Comparison of ENCODE assay signal across 9 cellular contexts in genomic region chr14:55131782-55132181, GRCh38. TPM values are rescaled to one million over a fixed set of nuclear protein-coding genes. Genes with fewer than 3 reads are reported as not detected.
DNase-seq lines count a peak whose midpoint lies in the region; ATAC-seq and TF ChIP-seq lines count a peak whose summit lies in the region.
"Had no signal": no experiment of that assay in that cellular context is flagged by ENCODE, and none has a peak within 500 bp of the region (broad histone marks: within the 10 kb centered on the region; RNA-seq: fewer than 3 reads in every experiment).

No MANE protein-coding gene starts in this region.

- H3K27me3 Mint-ChIP-seq in CD4-positive, alpha-beta T cell: peaks cover 46% of the 10 kb centered on the region

- H3K9ac ChIP-seq in skeletal muscle satellite cell (ENCODE audit: low read depth, low read length): no peak overlapping the region

- no peak overlapping the region for H3K27ac Mint-ChIP-seq in CD4-positive, alpha-beta T cell

- peaks cover 6% of the 10 kb centered on the region for H3K4me1 Mint-ChIP-seq in CD4-positive, alpha-beta T cell (ENCODE audit: low read depth)

- H3K4me3 ChIP-seq in GM12865 (ENCODE audit: low read depth, low read length): no peak overlapping the region
- no peak overlapping the region for H3K4me3 ChIP-seq in RWPE2 (ENCODE audit: severe bottlenecking)
- peak overlapping the region; percentile 74 for H3K4me3 ChIP-seq in fibroblast of pulmonary artery (replicated peaks; ENCODE audit: low read depth, low read length)
- H3K4me3 ChIP-seq in skeletal muscle satellite cell (ENCODE audit: low read length): peak overlapping the region; percentile 79
- no peak overlapping the region for H3K4me3 ChIP-seq in BE2C (ENCODE audit: low read depth, low read length)

- H3K4me1 ChIP-seq in RWPE2 (ENCODE audit: insufficient read depth, poor library complexity, severe bottlenecking) (peaks cover 38% of the 10 kb centered on the region), skeletal muscle satellite cell (ENCODE audit: control insufficient read depth, insufficient read depth, low read length) (peaks cover 51% of the 10 kb centered on the region), BE2C (no peaks in the 10 kb centered on the region; the same call in 1 of the 2 replicates)

- no peaks in the 10 kb centered on the region for H3K36me3 Mint-ChIP-seq in CD4-positive, alpha-beta T cell (ENCODE audit: low read depth)

- H3K36me3 ChIP-seq in RWPE2 (ENCODE audit: low read depth) (peaks cover 47% of the 10 kb centered on the region), skeletal muscle satellite cell (ENCODE audit: insufficient read depth, low read length) (peaks cover 8% of the 10 kb centered on the region), BE2C (no peaks in the 10 kb centered on the region)

- TF ChIP-seq CTCF in GM12865 (IDR thresholded peaks at IDR 0.05; ENCODE audit: insufficient read depth, low read depth, low read length, missing control alignments) (no peak), RWPE2 (IDR thresholded peaks at IDR 0.05; ENCODE audit: poor library complexity, severe bottlenecking) (peak; percentile 8), fibroblast of pulmonary artery (IDR thresholded peaks at IDR 0.05; ENCODE audit: low read length, missing control alignments) (peak; percentile 7), BE2C (IDR thresholded peaks at IDR 0.05; ENCODE audit: low read depth, low read length) (no peak)
- TF ChIP-seq CTCF in CD4-positive, alpha-beta T cell (IDR thresholded peaks at IDR 0.05): no peak

- H3K27me3 ChIP-seq in RWPE2 (ENCODE audit: insufficient read depth, poor library complexity, severe bottlenecking) (no peaks in the 10 kb centered on the region), skeletal muscle satellite cell (ENCODE audit: control insufficient read depth, insufficient read depth, low read length) (no peaks in the 10 kb centered on the region), BE2C (peaks cover 9% of the 10 kb centered on the region)
- H3K27me3 ChIP-seq in CD4-positive, alpha-beta T cell (ENCODE audit: control insufficient read depth, insufficient read depth, low read length): peaks cover 16% of the 10 kb centered on the region

- H3K27ac ChIP-seq in RWPE2 (ENCODE audit: poor library complexity, severe bottlenecking): peak overlapping the region; percentile 66
- no peak overlapping the region for H3K27ac ChIP-seq in CD4-positive, alpha-beta T cell (ENCODE audit: low read depth, low read length)

- POLR2A ChIA-PET in CD4-positive, alpha-beta T cell (lab: Charles Lee): no interaction called here

- CTCF ChIA-PET in CD4-positive, alpha-beta T cell (lab: Charles Lee): interaction anchor here (0.6 to 1.5 kb wide), 6 partner anchors 28 to 80 kb away, joined by 3 to 4 read pairs (median 4); partner anchors contain the start of gene MAPK1IP1L

- H3K9me3 Mint-ChIP-seq in CD4-positive, alpha-beta T cell: no peaks in the 10 kb centered on the region

- H3K4me2 ChIP-seq in skeletal muscle satellite cell (ENCODE audit: low read length): peak overlapping the region; percentile 83

- H3K4me3 Mint-ChIP-seq in CD4-positive, alpha-beta T cell: no peak overlapping the region

- peak; percentile 22 for DNase-seq in GM12865 (ENCODE audit: low read depth)
- DNase-seq in RWPE2 (ENCODE audit: low spot score): no peak
- DNase-seq in fibroblast of pulmonary artery (ENCODE audit: low read depth): no peak
- no peak for DNase-seq in BE2C
- no peak for DNase-seq in NCI-H2171 treated with DMSO at 0.1 percent for 48 hours (lab: John Stamatoyannopoulos, UW)
- DNase-seq in CD4-positive, alpha-beta T cell: no peak
- DNase-seq in activated CD4-positive, CD25-positive, alpha-beta regulatory T cell (lab: John Stamatoyannopoulos, UW): no peak
- DNase-seq: activated CD8-positive, alpha-beta memory T cell treated with anti-CD3 and anti-CD28 coated beads, Interleukin-2, amount 50 U/mL, for 4 hours had no signal

- H3K9me3 ChIP-seq in RWPE2 (ENCODE audit: severe bottlenecking) (no peaks in the 10 kb centered on the region), skeletal muscle satellite cell (replicated peaks; ENCODE audit: low read length) (no peaks in the 10 kb centered on the region), BE2C (no peaks in the 10 kb centered on the region)
- no peaks in the 10 kb centered on the region for H3K9me3 ChIP-seq in CD4-positive, alpha-beta T cell (ENCODE audit: control insufficient read depth, low read length)

- intact Hi-C loops in CD4-positive, alpha-beta T cell (cut with DNase I, micrococcal nuclease): no loop called here

- ATAC-seq in RWPE2 (ENCODE audit: low read depth): no peak
- no peak for ATAC-seq in CD4-positive, alpha-beta T cell (ENCODE audit: poor library complexity)

RNA-seq across cellular contexts. Expression of gene LGALS3, which starts 2.7 kb away (rescaled TPM):
- total RNA-seq in skeletal muscle satellite cell (2012; rRNA removed): 183 and 304 TPM in 2 replicates
- polyA plus RNA-seq in BE2C (2012; ENCODE audit: insufficient read depth, insufficient read length, low read depth): 22.8 TPM
- 10 to 100 TPM; 11.7 to 12.1 TPM for total RNA-seq in CD4-positive, alpha-beta T cell

RNA-seq across cellular contexts. Expression of gene DLGAP5, which starts 59.6 kb away (rescaled TPM):
- total RNA-seq in skeletal muscle satellite cell (2012; rRNA removed): 22.1 and 24.7 TPM in 2 replicates
- polyA plus RNA-seq in BE2C (2012; ENCODE audit: insufficient read depth, insufficient read length, low read depth): 1.3 TPM
- total RNA-seq in CD4-positive, alpha-beta T cell: under 1 TPM in 1 of 2 experiments, not detected in 1; 0.25 TPM

Comparison
In these comparisons a context has a peak if more than half of its experiments do, and no peak if none do; other contexts are left out.
1. H3K4me3 ChIP-seq: peak in fibroblast of pulmonary artery (single experiment) and skeletal muscle satellite cell (single experiment); none in GM12865 (single experiment), RWPE2 (single experiment) and BE2C (single experiment).
2. CTCF ChIP-seq: peak in RWPE2 (single experiment) and fibroblast of pulmonary artery (single experiment); none in GM12865 (single experiment), BE2C (single experiment) and CD4-positive, alpha-beta T cell (single experiment).